In genomic region chr13:78603240-78603947, GRCh38 we compare ENCODE assay signal across 8 cellular contexts. TPM values are rescaled to one million over a fixed set of nuclear protein-coding genes. Genes with fewer than 3 reads are reported as not detected.
DNase-seq lines count a peak whose midpoint lies in the region; ATAC-seq and TF ChIP-seq lines count a peak whose summit lies in the region.

Gene POU4F1 (minus strand): TSS chr13:78603552. CDS start chr13:78603326, 226 bp downstream.

- H3K27ac ChIP-seq in GM23338 (ENCODE audit: low read depth) (no peak within 1 kb of the TSS), SK-N-SH (ENCODE audit: low read depth in 2 of 2, low read length in 1 of 2) (no peak within 1 kb of the TSS), right lobe of liver (no peak within 1 kb of the TSS)

- POLR2A ChIA-PET in SK-N-SH (lab: Yijun Ruan, JAX) = interaction anchor here (0.6 kb wide), 1 partner anchor 9 kb away, joined by 4 read pairs; no protein-coding TSS in a partner anchor

- in situ Hi-C loops in astrocyte of the cerebellum (cut with HindIII; ENCODE audit: low sequenced_read_pairs) = no loop called here

- no peaks in the 10 kb centered on the region; the same call in 2 of the 3 replicates for H3K36me3 Mint-ChIP-seq in GM23338 (ENCODE audit: low read depth)

- WGBS in SK-N-SH (ENCODE audit: low lambda C conversion rate) = 0% methylated on average over 16 of the region's 80 CpGs
- 2% methylated on average over 8 of the region's 80 CpGs for WGBS in right lobe of liver (ENCODE audit: insufficient coverage, low coverage, low lambda C conversion rate, missing lambda C conversion rate)

- TF ChIP-seq CTCF in GM23338 (conservative IDR thresholded peaks at IDR 0.05; ENCODE audit: low read depth in 2 of 2) (no peak), SK-N-SH (IDR thresholded peaks at IDR 0.05) (no peak), astrocyte of the cerebellum (IDR thresholded peaks at IDR 0.05; ENCODE audit: low read depth, low read length, missing control alignments) (no peak), right lobe of liver (IDR thresholded peaks at IDR 0.05) (no peak)

- no peak for TF ChIP-seq RAD21 in SK-N-SH (IDR thresholded peaks at IDR 0.05; ENCODE audit: low read length)

- H3K9ac ChIP-seq in SK-N-SH = no peak within 1 kb of the TSS

- H3K4me3 Mint-ChIP-seq in GM23338 = peak within 1 kb of the TSS; percentile 79

- no peak for TF ChIP-seq POLR2A in right lobe of liver (IDR thresholded peaks at IDR 0.05)

- H3K9me2 ChIP-seq in GM23338 (ENCODE audit: insufficient read depth) = no peaks in the 10 kb centered on the region
- H3K9me2 ChIP-seq in SK-N-SH = no peaks in the 10 kb centered on the region

- peaks cover 97% of the 10 kb centered on the region for H3K27me3 ChIP-seq in GM23338 (ENCODE audit: insufficient read depth)
- H3K27me3 ChIP-seq in MG63 = peaks cover 86% of the 10 kb centered on the region
- peaks cover 93% of the 10 kb centered on the region for H3K27me3 ChIP-seq in SK-N-SH (ENCODE audit: insufficient read depth)
- peaks cover 19 to 82% of the 10 kb centered on the region in 2 donors for H3K27me3 ChIP-seq in right lobe of liver

- peaks cover 95% of the 10 kb centered on the region for H3K27me3 Mint-ChIP-seq in GM23338 (ENCODE audit: insufficient read depth, low read depth, poor library complexity)

- no peak for TF ChIP-seq EP300 in SK-N-SH (IDR thresholded peaks at IDR 0.05; ENCODE audit: borderline replicate concordance in 1 of 2, low read depth in 1 of 2, low read length in 1 of 2)

- intact Hi-C loops in right lobe of liver (cut with DNase I) = no loop called here

- H2AFZ ChIP-seq in GM23338 (peak within 1 kb of the TSS; percentile 74), SK-N-SH (ENCODE audit: low read depth) (0 out of 2 replicates have a peak within 1 kb of the TSS, but pooled peaks have one; percentile 46)

- H3K79me2 ChIP-seq in GM23338 (replicated peaks; ENCODE audit: insufficient read depth) (no peaks in the 10 kb centered on the region), SK-N-SH (ENCODE audit: insufficient read depth) (no peaks in the 10 kb centered on the region)

- peaks cover 31% of the 10 kb centered on the region for H3F3A ChIP-seq in GM23338 (replicated peaks; ENCODE audit: low read depth)
- H3F3A ChIP-seq in SK-N-SH (replicated peaks; ENCODE audit: insufficient read depth) = peaks cover 4% of the 10 kb centered on the region

- CTCF ChIA-PET in SK-N-SH (lab: Yijun Ruan, JAX) = interaction anchor here (1.2 to 1.8 kb wide), 7 partner anchors 10 to 466 kb away, joined by 3 to 6 read pairs (median 4); no protein-coding TSS in a partner anchor

- H4K20me1 ChIP-seq in GM23338 (replicated peaks; ENCODE audit: insufficient read depth) (peaks cover 27% of the 10 kb centered on the region), SK-N-SH (ENCODE audit: insufficient read depth) (no peaks in the 10 kb centered on the region)

- ATAC-seq in GM23338 = peak; percentile 48
- ATAC-seq in right lobe of liver = peak in 3 of 4 donors; percentile 12 to 34 (median 29)

- H3K9me3 ChIP-seq in MG63 = no peaks in the 10 kb centered on the region
- no peaks in the 10 kb centered on the region for H3K9me3 ChIP-seq in SK-N-SH
- no peaks in the 10 kb centered on the region for H3K9me3 ChIP-seq in right lobe of liver

- peak within 1 kb of the TSS; percentile 62 for H3K4me3 ChIP-seq in GM23338
- no peak within 1 kb of the TSS for H3K4me3 ChIP-seq in MG63
- H3K4me3 ChIP-seq in SK-N-SH (ENCODE audit: low read depth in 2 of 2, low read length in 1 of 2) = peak within 1 kb of the TSS; percentile 45 to 50; a peak in 3 of 4 replicates
- peak within 1 kb of the TSS; percentile 27 for H3K4me3 ChIP-seq in astrocyte of the cerebellum (ENCODE audit: low read depth, low read length)
- H3K4me3 ChIP-seq in right lobe of liver = peak within 1 kb of the TSS in 2 of 3 donors; percentile 9 to 16

- DNase-seq in ELF-1 (ENCODE audit: low read depth, low spot score) (peak; percentile 90), GM23338 (ENCODE audit: low spot score) (peak; percentile 94), MG63 (peak; percentile 51), SK-N-SH (peak; percentile 90), astrocyte of the cerebellum (ENCODE audit: low read depth) (no peak), right lobe of liver (peak in 1 of 3 donors; percentile 33), NCI-H226 (no peak)
- DNase-seq in stimulated activated CD8-positive, alpha-beta memory T cell treated with anti-CD3 and anti-CD28 coated beads, Interleukin-2, amount 100 ng/mL, for 48 hours (ENCODE audit: low read depth in 2 of 2) = peak; percentile 53 to 65

- H3K4me1 ChIP-seq in GM23338 (ENCODE audit: insufficient read depth) (peaks cover 56% of the 10 kb centered on the region), SK-N-SH (ENCODE audit: control insufficient read depth in 1 of 2, insufficient read depth in 2 of 2, low read depth in 1 of 2, low read length in 1 of 2) (peaks cover 0 to 14% of the 10 kb centered on the region in 2 experiments; a peak in 1 of 4 replicates), right lobe of liver (peaks cover 0 to 24% (median under 1%) of the 10 kb centered on the region in 4 donors)

- H3K4me2 ChIP-seq in GM23338 = peak within 1 kb of the TSS; percentile 82
- peak within 1 kb of the TSS; percentile 66; the same call in 1 of the 2 replicates for H3K4me2 ChIP-seq in SK-N-SH

- peaks cover 58% of the 10 kb centered on the region for H3K4me1 Mint-ChIP-seq in GM23338

- peaks cover 4% of the 10 kb centered on the region for H3K9me3 Mint-ChIP-seq in GM23338

- no peaks in the 10 kb centered on the region for H3K36me3 ChIP-seq in GM23338 (ENCODE audit: insufficient read depth)
- H3K36me3 ChIP-seq in MG63 = no peaks in the 10 kb centered on the region
- H3K36me3 ChIP-seq in SK-N-SH (replicated peaks in 1 of 2; ENCODE audit: control insufficient read depth in 1 of 2, insufficient read depth in 2 of 2, low read length in 1 of 2) = no peaks in the 10 kb centered on the region
- H3K36me3 ChIP-seq in right lobe of liver = no peaks in the 10 kb centered on the region

- no peak within 1 kb of the TSS for H3K27ac Mint-ChIP-seq in GM23338

TF ChIP-seq in GM23338, 12 proteins besides CTCF, POLR2A, EP300 and RAD21 (continues in another document):
- TF ChIP-seq STAT1 (IDR thresholded peaks at IDR 0.05; ENCODE audit: unreplicated experiment) = no peak

TF ChIP-seq in SK-N-SH, 30 proteins besides CTCF, POLR2A, EP300 and RAD21:
- TF ChIP-seq ZBTB33 (IDR thresholded peaks at IDR 0.05; ENCODE audit: borderline replicate concordance, low read depth) (peak; percentile 87), SIN3A (IDR thresholded peaks at IDR 0.05; ENCODE audit: borderline replicate concordance, low read depth, low read length) (no peak), RCOR1 (IDR thresholded peaks at IDR 0.05; ENCODE audit: low read length) (no peak), NRF1 (IDR thresholded peaks at IDR 0.05; ENCODE audit: low read depth, low read length) (0 out of 2 replicates have a peak, but pooled peaks have one; percentile 18), CHD2 (IDR thresholded peaks at IDR 0.05; ENCODE audit: low read length, partially characterized antibody) (peak; percentile 96), MXI1 (IDR thresholded peaks at IDR 0.05; ENCODE audit: low read depth, low read length) (0 out of 2 replicates have a peak, but pooled peaks have one; percentile 25), ELF1 (IDR thresholded peaks at IDR 0.05) (no peak)

RNA-seq across cellular contexts. Expression of gene POU4F1, which starts in this region (rescaled TPM):
- 0.03 TPM in 1 of 2 replicates, not detected in the other for total RNA-seq in GM23338 (2014; rRNA removed; shearing (Covaris generic))
- 0.05 and 0.14 TPM in 2 replicates for polyA plus RNA-seq in GM23338 (2016; fragmentation: Nextera tagmentation; extraction: Ambion mirVana)
- total RNA-seq in MG63 (2014; rRNA removed; shearing (Covaris generic); ENCODE audit: low replicate concordance) = not detected in 2 replicates
- polyA plus RNA-seq in SK-N-SH (2012; rRNA removed) = not detected in 2 replicates
- under 0.01 TPM in 1 of 2 replicates, not detected in the other for polyA plus RNA-seq in SK-N-SH (2012; cell fraction: cytosol; rRNA removed)
- polyA plus RNA-seq in SK-N-SH (2012; cell fraction: nucleus; rRNA removed) = 0.01 and 0.04 TPM in 2 replicates
- total RNA-seq in right lobe of liver = under 1 TPM in 3 of 6 experiments, not detected in 3; 0.07 to 0.25 (median 0.19) TPM

Comparison
In these comparisons a context has a peak if more than half of its experiments do, and no peak if none do; other contexts are left out.
1. Peak in DNase-seq, ATAC-seq, H3K4me3 ChIP-seq and H3K4me2 ChIP-seq in GM23338; RNA of the gene not detected or under 1 TPM.
2. Peak in DNase-seq in MG63; RNA of the gene not detected or under 1 TPM.
3. Peak in DNase-seq, H3K4me3 ChIP-seq and H3K4me2 ChIP-seq in SK-N-SH; RNA of the gene not detected or under 1 TPM.
4. Peak in ATAC-seq and H3K4me3 ChIP-seq in right lobe of liver; RNA of the gene not detected or under 1 TPM.
5. DNase-seq: peak in ELF-1 (single experiment) and stimulated activated CD8-positive, alpha-beta memory T cell treated with anti-CD3 and anti-CD28 coated beads, Interleukin-2, amount 100 ng/mL, for 48 hours (2 of 2); none in astrocyte of the cerebellum (single experiment) and NCI-H226 (single experiment).